ENCODE assay signal across 11 cellular contexts in genomic region chr18:10661333-10661732, GRCh38.
DNase-seq lines count a peak whose midpoint lies in the region; ATAC-seq and TF ChIP-seq lines count a peak whose summit lies in the region.
"Had no signal": no experiment of that assay in that cellular context is flagged by ENCODE, and none has a peak within 500 bp of the region (broad histone marks: within the 10 kb centered on the region; RNA-seq: fewer than 3 reads in every experiment).

No MANE protein-coding gene starts in this region.

- no peak overlapping the region for H3K9ac ChIP-seq in IMR-90 (ENCODE audit: low read depth, low read length)
- H3K9ac ChIP-seq: KMS-11 had no signal

- no peak overlapping the region for H2AK9ac ChIP-seq in IMR-90 (replicated peaks; ENCODE audit: low read depth, low read length, poor library complexity)

- H3K9me1 ChIP-seq in IMR-90 (ENCODE audit: insufficient read depth, low read length), result no peaks in the 10 kb centered on the region

- H4K8ac ChIP-seq in IMR-90 (ENCODE audit: low read depth in 2 of 2, low read length in 2 of 2), result no peak overlapping the region

- no peak overlapping the region for H3K4me3 ChIP-seq in IMR-90 (ENCODE audit: insufficient read depth, low read depth, low read length)
- H3K4me3 ChIP-seq in choroid plexus epithelial cell (ENCODE audit: low read depth, low read length), result no peak overlapping the region
- H3K4me3 ChIP-seq in WERI-Rb-1 (ENCODE audit: low read depth, low read length), result no peak overlapping the region

- in situ Hi-C loops in Caki2 (cut with HindIII; ENCODE audit: low pct_unique_long_range_greater_than_20kb, low sequenced_read_pairs), result no loop called here
- in situ Hi-C loops in IMR-90 (cut with MboI; ENCODE audit: low sequenced_read_pairs), result no loop called here

- intact Hi-C loops in IMR-90 (cut with micrococcal nuclease), result loop anchor here (10.0 kb wide), 1 partner anchor 97 kb away; no protein-coding TSS in a partner anchor

- TF ChIP-seq RAD21 in IMR-90 (IDR thresholded peaks at IDR 0.05; ENCODE audit: low read length), result no peak

- H3K27me3 ChIP-seq in IMR-90 (ENCODE audit: control insufficient read depth, insufficient read depth, low read length) (peaks cover 12% of the 10 kb centered on the region), WERI-Rb-1 (ENCODE audit: insufficient read depth, low read depth, severe bottlenecking) (peaks cover 24% of the 10 kb centered on the region)

- TF ChIP-seq POLR2A in IMR-90 (IDR thresholded peaks at IDR 0.05; ENCODE audit: low read depth, low read length), result no peak

- H4K5ac ChIP-seq in IMR-90 (ENCODE audit: low read depth, low read length), result no peak overlapping the region

- no peak overlapping the region for H3K18ac ChIP-seq in IMR-90 (ENCODE audit: low read depth, low read length)

- no peak overlapping the region for H3K4me2 ChIP-seq in IMR-90 (ENCODE audit: low read depth, low read length)
- H3K4me2 ChIP-seq: KMS-11 had no signal

- H3K14ac ChIP-seq in IMR-90 (replicated peaks; ENCODE audit: low read depth, low read length), result no peak overlapping the region

- no peak overlapping the region for H2AFZ ChIP-seq in IMR-90 (replicated peaks; ENCODE audit: low read length, poor library complexity)

- TF ChIP-seq CTCF in IMR-90 (conservative IDR thresholded peaks at IDR 0.05; ENCODE audit: low read depth, low read length), result no peak
- TF ChIP-seq CTCF in choroid plexus epithelial cell (conservative IDR thresholded peaks at IDR 0.05; ENCODE audit: low read depth, low read length), result no peak
- TF ChIP-seq CTCF in WERI-Rb-1 (IDR thresholded peaks at IDR 0.05; ENCODE audit: low read depth, low read length), result no peak

- ATAC-seq in IMR-90 (ENCODE audit: low read depth), result no peak
- ATAC-seq in GM18907 (IDR thresholded peaks at IDR 0.05; ENCODE audit: unreplicated experiment), result no peak

- H3K79me1 ChIP-seq in IMR-90 (ENCODE audit: low read depth in 1 of 2, low read length in 2 of 2), result no peaks in the 10 kb centered on the region

- no peak overlapping the region for H4K91ac ChIP-seq in IMR-90 (ENCODE audit: insufficient read depth, low read depth, low read length)

- H3K9me3 ChIP-seq in IMR-90 (ENCODE audit: control insufficient read depth, insufficient read depth, low read length) (no peaks in the 10 kb centered on the region), WERI-Rb-1 (ENCODE audit: severe bottlenecking) (no peaks in the 10 kb centered on the region)

- H2BK120ac ChIP-seq in IMR-90 (ENCODE audit: low read depth, low read length), result no peak overlapping the region

- peak; percentile 75 for DNase-seq in Caki2 (ENCODE audit: low read depth)
- peak; percentile 30 for DNase-seq in IMR-90
- peak; percentile 90 for DNase-seq in choroid plexus epithelial cell (ENCODE audit: low read depth)
- DNase-seq in lung microvascular endothelial cell (ENCODE audit: low read depth in 2 of 2), result peak; percentile 7 to 23
- DNase-seq in middle frontal gyrus (ENCODE audit: extremely low spot score, low spot score), result no peak
- no peak for DNase-seq in WERI-Rb-1
- DNase-seq in GDM1 (lab: John Stamatoyannopoulos, UW), result no peak
- DNase-seq: activated CD4-positive, alpha-beta T cell treated with anti-CD3 and anti-CD28 coated beads for 48 hours; NCI-H2107 had no signal

- H3K36me3 ChIP-seq in IMR-90 (ENCODE audit: control insufficient read depth, insufficient read depth, low read length) (no peaks in the 10 kb centered on the region), WERI-Rb-1 (no peaks in the 10 kb centered on the region)

- peak overlapping the region; percentile 51; the same call in 1 of the 2 replicates for H3K23ac ChIP-seq in IMR-90 (ENCODE audit: low read depth, low read length)

- H2BK5ac ChIP-seq in IMR-90 (ENCODE audit: low read depth, low read length, poor library complexity, severe bottlenecking), result no peak overlapping the region

- no peak overlapping the region for H2BK20ac ChIP-seq in IMR-90 (ENCODE audit: low read depth, low read length)

- no peak overlapping the region for H3K4ac ChIP-seq in IMR-90 (ENCODE audit: low read depth, low read length)

- CTCF ChIA-PET in IMR-90 (lab: Yijun Ruan, JAX), result interaction anchor here (0.6 kb wide), 1 partner anchor 17 kb away, joined by 3 read pairs; no protein-coding TSS in a partner anchor

- POLR2A ChIA-PET in IMR-90 (lab: Charles Lee; ENCODE audit: unreplicated experiment), result no interaction called here

- no TSS peak for BruUV-seq in IMR-90 (replicated peaks; lab: Mats Ljungman, UMichigan)

- H2AK5ac ChIP-seq in IMR-90 (ENCODE audit: low read depth, low read length), result no peak overlapping the region

- H3K4me1 ChIP-seq in IMR-90 (ENCODE audit: control insufficient read depth, insufficient read depth, low read length), result no peaks in the 10 kb centered on the region

- WGBS in IMR-90 (ENCODE audit: extremely low coverage in 2 of 2, insufficient read length in 1 of 2), 2 experiments, result no CpG with 5 or more reads among the region's 3 CpGs

- H4K20me1 ChIP-seq in IMR-90 (ENCODE audit: insufficient read depth, low read length), result no peaks in the 10 kb centered on the region

- no peak overlapping the region for H3K56ac ChIP-seq in IMR-90 (ENCODE audit: extremely low read depth, insufficient read depth, low read length)

- dilution Hi-C loops in IMR-90 (cut with HindIII; ENCODE audit: low sequenced_read_pairs, unreplicated experiment), result no loop called here

- H3K27ac ChIP-seq in IMR-90 (ENCODE audit: insufficient read depth, low read length), result no peak overlapping the region
- H3K27ac ChIP-seq in WERI-Rb-1, result no peak overlapping the region
- H3K27ac ChIP-seq: KMS-11 had no signal

- no peak overlapping the region for H2BK15ac ChIP-seq in IMR-90 (ENCODE audit: low read depth, low read length)

TF ChIP-seq in IMR-90, 13 proteins besides CTCF, POLR2A, EP300 and RAD21:
- TF ChIP-seq RCOR1 (IDR thresholded peaks at IDR 0.05; ENCODE audit: insufficient replicate concordance, low read length) (no peak), CHD1 (IDR thresholded peaks at IDR 0.05; ENCODE audit: low read depth, low read length) (no peak), NFE2L2 (IDR thresholded peaks at IDR 0.05; ENCODE audit: low read depth, low read length) (no peak), BHLHE40 (IDR thresholded peaks at IDR 0.05; ENCODE audit: low read depth, low read length) (no peak), MAFK (IDR thresholded peaks at IDR 0.05; ENCODE audit: low read depth, low read length) (no peak), CEBPB (IDR thresholded peaks at IDR 0.05; ENCODE audit: low read depth, low read length) (no peak), ELK1 (IDR thresholded peaks at IDR 0.05; ENCODE audit: borderline replicate concordance, low read depth, low read length) (no peak), FOS (IDR thresholded peaks at IDR 0.05; ENCODE audit: low read depth, low read length) (no peak), USF2 (IDR thresholded peaks at IDR 0.05; ENCODE audit: low read depth, low read length) (no peak), SMC3 (IDR thresholded peaks at IDR 0.05; ENCODE audit: low read depth, low read length) (no peak), RFX5 (IDR thresholded peaks at IDR 0.05; ENCODE audit: low read depth, low read length) (no peak), MXI1 (IDR thresholded peaks at IDR 0.05; ENCODE audit: borderline replicate concordance, low read depth, low read length) (no peak), MAZ (IDR thresholded peaks at IDR 0.05; ENCODE audit: borderline replicate concordance, low read depth, low read length) (no peak)

Comparison
In these comparisons a context has a peak if more than half of its experiments do, and no peak if none do; other contexts are left out.
1. DNase-seq: peak in Caki2 (single experiment), IMR-90 (single experiment), choroid plexus epithelial cell (single experiment) and lung microvascular endothelial cell (2 of 2); none in middle frontal gyrus (single experiment), WERI-Rb-1 (single experiment) and GDM1 (single experiment).